Comparison of ENCODE assay signal across 18 cellular contexts in genomic region chr1:4494558-4494957, GRCh38.
DNase-seq lines count a peak whose midpoint lies in the region; ATAC-seq and TF ChIP-seq lines count a peak whose summit lies in the region.
"Had no signal": no experiment of that assay in that cellular context is flagged by ENCODE, and none has a peak within 500 bp of the region (broad histone marks: within the 10 kb centered on the region; RNA-seq: fewer than 3 reads in every experiment).

No MANE protein-coding gene starts in this region.

- H3K36me3 ChIP-seq in Karpas-422 (ENCODE audit: insufficient read depth, low read length), result no peaks in the 10 kb centered on the region
- no peaks in the 10 kb centered on the region for H3K36me3 ChIP-seq in stomach

- intact Hi-C loops in Right ventricle myocardium superior (cut with DNase I), result no loop called here
- intact Hi-C loops in stomach (cut with DNase I; ENCODE audit: low total_unique reads), result no loop called here

- no peaks in the 10 kb centered on the region for H3K9me2 ChIP-seq in Karpas-422 (replicated peaks; ENCODE audit: insufficient read depth, low read length)

- no peaks in the 10 kb centered on the region for H3K36me3 Mint-ChIP-seq in nephron progenitor cell (ENCODE audit: low read depth)
- H3K36me3 Mint-ChIP-seq in effector memory CD8-positive, alpha-beta T cell (ENCODE audit: insufficient read depth), result no peaks in the 10 kb centered on the region

- TF ChIP-seq POLR2A in stomach (IDR thresholded peaks at IDR 0.05), result no peak

- no peak overlapping the region for H3K9ac ChIP-seq in Karpas-422 (ENCODE audit: low read length)

- H3K27me3 Mint-ChIP-seq in nephron progenitor cell (ENCODE audit: low read depth, poor library complexity), result peaks cover 5% of the 10 kb centered on the region
- peaks cover 15 to 17% of the 10 kb centered on the region in 2 donors for H3K27me3 Mint-ChIP-seq in effector memory CD8-positive, alpha-beta T cell

- TF ChIP-seq CTCF in GM12864 (IDR thresholded peaks at IDR 0.05; ENCODE audit: low read depth, low read length, missing control alignments), result peak; percentile 12
- TF ChIP-seq CTCF in nephron progenitor cell (IDR thresholded peaks at IDR 0.05), result peak; percentile 41
- TF ChIP-seq CTCF in stomach (IDR thresholded peaks at IDR 0.05), result no peak

- H3K4me3 ChIP-seq in GM12864 (ENCODE audit: low read depth, low read length) (no peak overlapping the region), Karpas-422 (ENCODE audit: low read length) (no peak overlapping the region), stomach (no peak overlapping the region)
- H3K4me3 ChIP-seq: coronary artery, mucosa of descending colon, skin epidermis had no signal

- no peak overlapping the region for H2AFZ ChIP-seq in Karpas-422 (ENCODE audit: low read length)

- ATAC-seq in Right ventricle myocardium superior (ENCODE audit: poor library complexity) (peak; percentile 79), GM19467 (IDR thresholded peaks at IDR 0.05; ENCODE audit: unreplicated experiment) (no peak)
- no peak for ATAC-seq in effector memory CD8-positive, alpha-beta T cell (replicated peaks)
- ATAC-seq: mucosa of descending colon, PC-3 had no signal

- H3K4me3 Mint-ChIP-seq in nephron progenitor cell, result no peak overlapping the region
- no peak overlapping the region for H3K4me3 Mint-ChIP-seq in effector memory CD8-positive, alpha-beta T cell

- no peaks in the 10 kb centered on the region for H3K9me3 Mint-ChIP-seq in nephron progenitor cell
- no peaks in the 10 kb centered on the region for H3K9me3 Mint-ChIP-seq in effector memory CD8-positive, alpha-beta T cell

- DNase-seq in GM12864 (ENCODE audit: low read depth) (no peak), Karpas-422 (peak; percentile 56), Right ventricle myocardium superior (no peak), nephron progenitor cell (peak; percentile 51), stomach (no peak)
- no peak for DNase-seq in effector memory CD8-positive, alpha-beta T cell
- no peak for DNase-seq in activated naive CD4-positive, alpha-beta T cell treated with Interleukin-2 at 50 U/mL for 16 hours
- DNase-seq: activated gamma-delta T cell, DMS79, mucosa of descending colon, MV-4-11, PC-3, SW 1271 had no signal

- H4K20me1 ChIP-seq in Karpas-422 (ENCODE audit: insufficient read depth, low read depth, low read length), result no peaks in the 10 kb centered on the region

- 19 to 29% (median 22%) methylated on average over 7 of the region's 7 CpGs for WGBS in stomach, 5 donors

- H3K27me3 ChIP-seq in Karpas-422 (ENCODE audit: low read length) (no peaks in the 10 kb centered on the region), stomach (peaks cover 0 to 33% (median 7%) of the 10 kb centered on the region in 3 donors)

- H3K4me2 ChIP-seq in Karpas-422 (ENCODE audit: low read depth, low read length, poor library complexity, severe bottlenecking), result no peak overlapping the region

- no peaks in the 10 kb centered on the region for H3K4me1 Mint-ChIP-seq in nephron progenitor cell
- no peaks in the 10 kb centered on the region for H3K4me1 Mint-ChIP-seq in effector memory CD8-positive, alpha-beta T cell (ENCODE audit: low read depth in 2 of 2)

- H3K27ac ChIP-seq in Karpas-422 (ENCODE audit: low read length), result no peak overlapping the region
- no peak overlapping the region for H3K27ac ChIP-seq in stomach
- H3K27ac ChIP-seq: C4-2B, coronary artery, epithelial cell of prostate, skin epidermis had no signal

- no peak for TF ChIP-seq EP300 in stomach (IDR thresholded peaks at IDR 0.05)

- H3K9me3 ChIP-seq in Karpas-422 (ENCODE audit: low read length) (no peaks in the 10 kb centered on the region), stomach (peaks cover 0 to 10% (median 0%) of the 10 kb centered on the region in 4 donors)
- H3K9me3 ChIP-seq: mucosa of descending colon had no signal

- no peaks in the 10 kb centered on the region for H3K79me2 ChIP-seq in Karpas-422 (ENCODE audit: low read length)

- H3K27ac Mint-ChIP-seq in nephron progenitor cell, result no peak overlapping the region
- H3K27ac Mint-ChIP-seq in effector memory CD8-positive, alpha-beta T cell, result no peak overlapping the region

- peaks cover 10% of the 10 kb centered on the region for H3K4me1 ChIP-seq in Karpas-422 (ENCODE audit: low read length)
- H3K4me1 ChIP-seq in stomach, result no peaks in the 10 kb centered on the region

Comparison
In these comparisons a context has a peak if more than half of its experiments do, and no peak if none do; other contexts are left out.
1. DNase-seq: peak in Karpas-422 (single experiment) and nephron progenitor cell (single experiment); none in GM12864 (single experiment), Right ventricle myocardium superior (single experiment), stomach (single experiment), effector memory CD8-positive, alpha-beta T cell (0 of 3) and activated naive CD4-positive, alpha-beta T cell treated with Interleukin-2 at 50 U/mL for 16 hours (single experiment).
2. CTCF ChIP-seq: peak in GM12864 (single experiment) and nephron progenitor cell (single experiment); none in stomach (0 of 7).